Comparison of ENCODE assay signal across 14 cellular contexts in genomic region chr1:234628099-234628498, GRCh38. TPM values are rescaled to one million over a fixed set of nuclear protein-coding genes. Genes with fewer than 3 reads are reported as not detected.
DNase-seq lines count a peak whose midpoint lies in the region; ATAC-seq and TF ChIP-seq lines count a peak whose summit lies in the region.
"Had no signal": no experiment of that assay in that cellular context is flagged by ENCODE, and none has a peak within 500 bp of the region (broad histone marks: within the 10 kb centered on the region; RNA-seq: fewer than 3 reads in every experiment).

No MANE protein-coding gene starts in this region.

- H3K4me2 ChIP-seq in HCT116 (ENCODE audit: low read length): peak overlapping the region; percentile 31

- no peaks in the 10 kb centered on the region for H3K27me3 Mint-ChIP-seq in progenitor cell of endocrine pancreas
- H3K27me3 Mint-ChIP-seq: activated naive CD8-positive, alpha-beta T cell had no signal

- no peak overlapping the region for H3K27ac ChIP-seq in HCT116 (ENCODE audit: low read depth, low read length)
- peak overlapping the region in 3 of 4 donors; percentile 31 to 68 (median 57) for H3K27ac ChIP-seq in esophagus squamous epithelium
- H3K27ac ChIP-seq in vagina: no peak overlapping the region
- H3K27ac ChIP-seq: prostate gland had no signal

- H3K9ac ChIP-seq in HCT116 (ENCODE audit: low read length): no peak overlapping the region

- H3K9me3 Mint-ChIP-seq in progenitor cell of endocrine pancreas (ENCODE audit: low read depth): no peaks in the 10 kb centered on the region
- H3K9me3 Mint-ChIP-seq: T-helper 2 cell treated with Interferon-gamma antibody and Interleukin-4, amounts not matched to agents 5 μg/mL and 100 μg/mL, for 36 hours had no signal

- H3K9me2 ChIP-seq in HCT116 (ENCODE audit: insufficient read depth): no peaks in the 10 kb centered on the region; the same call in 1 of the 2 replicates

- DNase-seq in HCT116 (ENCODE audit: low read depth, low spot score) (no peak), T1000 (lab: John Stamatoyannopoulos, UW) (peak; percentile 48), esophagus squamous epithelium (lab: John Stamatoyannopoulos, UW) (no peak), progenitor cell of endocrine pancreas (ENCODE audit: low spot score, unreplicated experiment) (no peak), GM10248 (ENCODE audit: extremely low spot score) (no peak), occipital lobe (lab: John Stamatoyannopoulos, UW) (no peak), vagina (ENCODE audit: extremely low spot score in 2 of 2) (no peak), NCI-H524 treated with DMSO at 0.1 percent for 48 hours (lab: John Stamatoyannopoulos, UW) (no peak)
- DNase-seq: activated CD8-positive, alpha-beta memory T cell treated with anti-CD3 and anti-CD28 coated beads for 24 hours; NCI-H1694 treated with DMSO at 0.1 percent for 48 hours; stimulated activated CD4-positive, alpha-beta T cell treated with anti-CD3 and anti-CD28 coated beads, Interleukin-2, amount 100 ng/mL, for 48 hours had no signal

- H3K27me3 ChIP-seq in HCT116 (ENCODE audit: insufficient read depth, low read length): no peaks in the 10 kb centered on the region
- no peaks in the 10 kb centered on the region for H3K27me3 ChIP-seq in esophagus squamous epithelium
- no peaks in the 10 kb centered on the region for H3K27me3 ChIP-seq in vagina

- H4K20me1 ChIP-seq in HCT116 (ENCODE audit: insufficient read depth): no peaks in the 10 kb centered on the region

- WGBS in esophagus squamous epithelium, 2 donors: 19 to 25% methylated on average over 5 of the region's 5 CpGs

- H3K9me3 ChIP-seq in HCT116 (ENCODE audit: control insufficient read depth in 1 of 2, insufficient read depth in 1 of 2, low read depth in 1 of 2, low read length in 2 of 2): no peaks in the 10 kb centered on the region
- no peaks in the 10 kb centered on the region for H3K9me3 ChIP-seq in esophagus squamous epithelium
- no peaks in the 10 kb centered on the region for H3K9me3 ChIP-seq in vagina
- H3K9me3 ChIP-seq: prostate gland had no signal

- TF ChIP-seq POLR2A in HCT116 (IDR thresholded peaks at IDR 0.05; ENCODE audit: borderline replicate concordance, extremely low read depth, insufficient read depth, insufficient read length) (no peak), esophagus squamous epithelium (IDR thresholded peaks at IDR 0.05) (no peak), vagina (IDR thresholded peaks at IDR 0.05) (no peak)

- no peak overlapping the region for H3K4me3 ChIP-seq in HCT116 (replicated peaks in 1 of 2; ENCODE audit: low read depth in 1 of 2, low read length in 2 of 2)
- no peak overlapping the region for H3K4me3 ChIP-seq in esophagus squamous epithelium
- no peak overlapping the region for H3K4me3 ChIP-seq in vagina
- H3K4me3 ChIP-seq: prostate gland had no signal

- H3K4me3 Mint-ChIP-seq in progenitor cell of endocrine pancreas (ENCODE audit: low read depth): no peak overlapping the region
- H3K4me3 Mint-ChIP-seq: activated naive CD8-positive, alpha-beta T cell; T-helper 2 cell treated with Interferon-gamma antibody and Interleukin-4, amounts not matched to agents 5 μg/mL and 100 μg/mL, for 36 hours had no signal

- H3K36me3 ChIP-seq in HCT116 (ENCODE audit: control insufficient read depth in 1 of 2, insufficient read depth in 2 of 2, low read length in 2 of 2) (no peaks in the 10 kb centered on the region), esophagus squamous epithelium (no peaks in the 10 kb centered on the region), vagina (no peaks in the 10 kb centered on the region)
- H3K36me3 ChIP-seq: prostate gland had no signal

- no peaks in the 10 kb centered on the region for H3K79me2 ChIP-seq in HCT116 (ENCODE audit: insufficient read depth, low read length)

- POLR2A ChIA-PET in HCT116 (lab: Charles Lee) (interaction anchor here (1.0 to 1.2 kb wide), 3 partner anchors 11 to 15 kb away, joined by 3 read pairs; no protein-coding TSS in a partner anchor), GM10248 (lab: Yijun Ruan, JAX) (no interaction called here)

- H3K4me1 ChIP-seq in HCT116 (ENCODE audit: control insufficient read depth in 1 of 2, insufficient read depth in 2 of 2, low read length in 2 of 2): peaks cover 6 to 31% of the 10 kb centered on the region in 2 experiments; a peak in 3 of 4 replicates
- peaks cover 4 to 27% (median 14%) of the 10 kb centered on the region in 3 donors for H3K4me1 ChIP-seq in esophagus squamous epithelium
- H3K4me1 ChIP-seq in vagina: no peaks in the 10 kb centered on the region
- H3K4me1 ChIP-seq: prostate gland had no signal

- no peak for TF ChIP-seq RAD21 in HCT116 (IDR thresholded peaks at IDR 0.05; ENCODE audit: low read depth)

- TF ChIP-seq CTCF in HCT116 (IDR thresholded peaks at IDR 0.05 in 2 of 3, conservative IDR thresholded peaks at IDR 0.05 in 1 of 3; ENCODE audit: borderline replicate concordance in 1 of 3, insufficient read depth in 1 of 3, low read depth in 2 of 3, low read length in 2 of 3): no peak
- no peak for TF ChIP-seq CTCF in esophagus squamous epithelium (IDR thresholded peaks at IDR 0.05)
- no peak for TF ChIP-seq CTCF in progenitor cell of endocrine pancreas (IDR thresholded peaks at IDR 0.05; ENCODE audit: unreplicated experiment)
- no peak for TF ChIP-seq CTCF in GM10248 (IDR thresholded peaks at IDR 0.05; ENCODE audit: control extremely low read depth, extremely low read depth, low read depth, missing control alignments)
- TF ChIP-seq CTCF in vagina (IDR thresholded peaks at IDR 0.05): no peak

- H3K4me1 Mint-ChIP-seq in progenitor cell of endocrine pancreas (ENCODE audit: low read depth): peaks cover 37% of the 10 kb centered on the region

- peak overlapping the region; percentile 21 for H3K27ac Mint-ChIP-seq in progenitor cell of endocrine pancreas
- H3K27ac Mint-ChIP-seq: activated naive CD8-positive, alpha-beta T cell; T-helper 2 cell treated with Interferon-gamma antibody and Interleukin-4, amounts not matched to agents 5 μg/mL and 100 μg/mL, for 36 hours had no signal

- RAD21 ChIA-PET in HCT116 (lab: Charles Lee; ENCODE audit: low non-redundant PET in 1 of 2, low total read pairs in 2 of 2, uncharacterized antibody in 2 of 2, unreplicated experiment in 2 of 2): no interaction called here

- no peak; the same call in 1 of the 2 replicates for ATAC-seq in HCT116

- no peaks in the 10 kb centered on the region for H3K36me3 Mint-ChIP-seq in progenitor cell of endocrine pancreas (ENCODE audit: insufficient read depth)

- CTCF ChIA-PET in HCT116 (lab: Charles Lee) (no interaction called here), GM10248 (lab: Yijun Ruan, JAX) (interaction anchor here (1.3 to 3.6 kb wide), 3 partner anchors 12 to 38 kb away, joined by 3 to 14 read pairs (median 6); no protein-coding TSS in a partner anchor)

- intact Hi-C loops in HCT116 (cut with micrococcal nuclease): no loop called here
- intact Hi-C loops in esophagus squamous epithelium (cut with DNase I): no loop called here
- intact Hi-C loops in vagina (cut with DNase I): no loop called here

- no TSS peak for BruUV-seq in HCT116 (replicated peaks; lab: Mats Ljungman, UMichigan)

- H2AFZ ChIP-seq in HCT116 (ENCODE audit: low read depth, low read length, poor library complexity, severe bottlenecking): peak overlapping the region; percentile 70

TF ChIP-seq in HCT116, 20 proteins besides CTCF, POLR2A, EP300 and RAD21:
- TF ChIP-seq FOSL1 (IDR thresholded peaks at IDR 0.05; ENCODE audit: low read depth): peak; percentile 52
- TF ChIP-seq JUND (IDR thresholded peaks at IDR 0.05): peak; percentile 42; the same call in 1 of the 2 replicates
- TF ChIP-seq ZFX (IDR thresholded peaks at IDR 0.05): no peak
- TF ChIP-seq SP1 (IDR thresholded peaks at IDR 0.05; ENCODE audit: low read depth): peak; percentile 36; the same call in 1 of the 2 replicates

RNA-seq across cellular contexts. Expression of gene IRF2BP2, which starts 18.1 kb away (rescaled TPM):
- total RNA-seq in HCT116 (2021; ENCODE audit: unreplicated experiment) (61.3 TPM), esophagus squamous epithelium (10 to 100 TPM; 52.5 to 66.8 (median 57.6) TPM), progenitor cell of endocrine pancreas (193 and 214 TPM in 2 replicates), occipital lobe (140 TPM), vagina (72.9 TPM)
- 105 and 134 TPM in 2 replicates for polyA plus RNA-seq in HCT116 (2012)

Comparison
In these comparisons a context has a peak if more than half of its experiments do, and no peak if none do; other contexts are left out.
1. H3K27ac ChIP-seq: peak in esophagus squamous epithelium (3 of 4); none in HCT116 (single experiment) and vagina (single experiment).